1 cellular context compared by ENCODE assay signal in the genomic region with DNA sequence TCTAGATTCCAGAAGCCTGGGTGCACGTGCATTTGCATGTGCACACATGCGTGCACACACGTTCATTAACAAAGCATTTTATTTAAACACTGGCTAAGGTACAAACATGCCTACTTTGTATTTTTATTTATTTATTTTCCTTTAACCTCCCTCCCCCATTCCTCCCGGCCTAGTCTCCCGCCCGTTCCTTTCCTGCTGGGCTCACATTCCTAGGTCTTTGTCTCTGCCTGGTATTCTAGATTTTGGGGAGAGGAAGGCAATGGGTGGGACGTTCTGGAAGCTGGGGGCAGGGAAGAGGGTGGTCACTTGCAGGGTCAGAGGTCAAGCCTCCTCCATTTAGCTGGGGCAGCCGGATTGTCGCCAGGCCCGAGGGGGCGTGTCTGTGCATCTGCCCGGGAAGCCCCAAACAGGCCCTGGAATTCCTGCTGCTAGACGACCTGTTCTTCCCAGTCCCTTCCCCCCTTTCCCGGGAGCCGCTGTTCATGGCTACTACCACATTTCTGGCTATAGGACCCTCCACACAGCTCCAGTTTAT.
TF ChIP-seq lines count a peak whose summit lies in the region.

No MANE protein-coding gene starts in this region.

TF ChIP-seq in HepG2, 621 proteins besides CTCF, POLR2A, EP300 and RAD21 (continued from another document and continues in another):
- TF ChIP-seq GRHL1 (CRISPR knock-in tag; conservative IDR thresholded peaks at IDR 0.05) (no peak), U2AF1 (optimal IDR thresholded peaks at IDR 0.05; ENCODE audit: low read depth, low read length) (no peak), ZNF253 (CRISPR knock-in tag; IDR thresholded peaks at IDR 0.05; ENCODE audit: borderline replicate concordance) (no peak), ZBTB1 (CRISPR knock-in tag; IDR thresholded peaks at IDR 0.05; ENCODE audit: borderline replicate concordance) (no peak), NFE2L1 (CRISPR knock-in tag; IDR thresholded peaks at IDR 0.05; ENCODE audit: borderline replicate concordance) (no peak), TSC22D2 (CRISPR knock-in tag; IDR thresholded peaks at IDR 0.05; ENCODE audit: borderline replicate concordance) (no peak), SP5 (CRISPR knock-in tag; IDR thresholded peaks at IDR 0.05; ENCODE audit: borderline replicate concordance, low read depth) (no peak), ZNF747 (CRISPR knock-in tag; IDR thresholded peaks at IDR 0.05; ENCODE audit: borderline replicate concordance) (no peak), NFYB (CRISPR knock-in tag; IDR thresholded peaks at IDR 0.05) (no peak), SMAD3 (CRISPR knock-in tag; IDR thresholded peaks at IDR 0.05) (no peak), PHF21A (CRISPR knock-in tag; IDR thresholded peaks at IDR 0.05) (no peak), NR2C2 (CRISPR knock-in tag; IDR thresholded peaks at IDR 0.05; ENCODE audit: borderline replicate concordance) (peak; percentile 71; the same call in 1 of the 2 replicates), ZNF547 (CRISPR knock-in tag; IDR thresholded peaks at IDR 0.05) (0 out of 2 replicates have a peak, but pooled peaks have one; percentile 37), ZNF367 (CRISPR knock-in tag; IDR thresholded peaks at IDR 0.05; ENCODE audit: borderline replicate concordance) (no peak), PBX2 (CRISPR knock-in tag; IDR thresholded peaks at IDR 0.05) (no peak), POLR2G (IDR thresholded peaks at IDR 0.05; ENCODE audit: low read depth, low read length) (no peak), ZNF549 (CRISPR knock-in tag; IDR thresholded peaks at IDR 0.05) (no peak), KMT2B (CRISPR knock-in tag; IDR thresholded peaks at IDR 0.05) (no peak), ZNF768 (CRISPR knock-in tag; IDR thresholded peaks at IDR 0.05) (no peak), MLX (CRISPR knock-in tag; IDR thresholded peaks at IDR 0.05) (no peak), ZNF562 (CRISPR knock-in tag; IDR thresholded peaks at IDR 0.05; ENCODE audit: borderline replicate concordance) (no peak), MED13 (CRISPR knock-in tag; IDR thresholded peaks at IDR 0.05) (no peak), TAF1 (CRISPR knock-in tag; IDR thresholded peaks at IDR 0.05) (no peak), AGO2 (optimal IDR thresholded peaks at IDR 0.05; ENCODE audit: low read depth, low read length) (peak; percentile 3), ZNF446 (CRISPR knock-in tag; IDR thresholded peaks at IDR 0.05) (no peak), HOXA5 (CRISPR knock-in tag; IDR thresholded peaks at IDR 0.05) (no peak), ZNF225 (CRISPR knock-in tag; IDR thresholded peaks at IDR 0.05) (no peak), TCF7L2 (IDR thresholded peaks at IDR 0.05; ENCODE audit: low read depth, low read length) (no peak), CENPX (CRISPR knock-in tag; IDR thresholded peaks at IDR 0.05) (no peak), TEAD3 (CRISPR knock-in tag; optimal IDR thresholded peaks at IDR 0.05; ENCODE audit: borderline replicate concordance) (peak; percentile 27), CCDC6 (CRISPR knock-in tag; IDR thresholded peaks at IDR 0.05) (no peak), HMGXB3 (CRISPR knock-in tag; IDR thresholded peaks at IDR 0.05; ENCODE audit: borderline replicate concordance) (no peak), FIP1L1 (IDR thresholded peaks at IDR 0.05; ENCODE audit: borderline replicate concordance, insufficient read depth, low read depth, low read length) (no peak)
- TF ChIP-seq, protein P1, sequence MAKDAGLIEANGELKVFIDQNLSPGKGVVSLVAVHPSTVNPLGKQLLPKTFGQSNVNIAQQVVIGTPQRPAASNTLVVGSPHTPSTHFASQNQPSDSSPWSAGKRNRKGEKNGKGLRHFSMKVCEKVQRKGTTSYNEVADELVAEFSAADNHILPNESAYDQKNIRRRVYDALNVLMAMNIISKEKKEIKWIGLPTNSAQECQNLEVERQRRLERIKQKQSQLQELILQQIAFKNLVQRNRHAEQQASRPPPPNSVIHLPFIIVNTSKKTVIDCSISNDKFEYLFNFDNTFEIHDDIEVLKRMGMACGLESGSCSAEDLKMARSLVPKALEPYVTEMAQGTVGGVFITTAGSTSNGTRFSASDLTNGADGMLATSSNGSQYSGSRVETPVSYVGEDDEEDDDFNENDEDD (CRISPR knock-in tag; IDR thresholded peaks at IDR 0.05; ENCODE audit: borderline replicate concordance) = no peak
- TF ChIP-seq, protein P2, sequence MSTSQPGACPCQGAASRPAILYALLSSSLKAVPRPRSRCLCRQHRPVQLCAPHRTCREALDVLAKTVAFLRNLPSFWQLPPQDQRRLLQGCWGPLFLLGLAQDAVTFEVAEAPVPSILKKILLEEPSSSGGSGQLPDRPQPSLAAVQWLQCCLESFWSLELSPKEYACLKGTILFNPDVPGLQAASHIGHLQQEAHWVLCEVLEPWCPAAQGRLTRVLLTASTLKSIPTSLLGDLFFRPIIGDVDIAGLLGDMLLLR (CRISPR knock-in tag; IDR thresholded peaks at IDR 0.05) = no peak
- TF ChIP-seq, protein P3, sequence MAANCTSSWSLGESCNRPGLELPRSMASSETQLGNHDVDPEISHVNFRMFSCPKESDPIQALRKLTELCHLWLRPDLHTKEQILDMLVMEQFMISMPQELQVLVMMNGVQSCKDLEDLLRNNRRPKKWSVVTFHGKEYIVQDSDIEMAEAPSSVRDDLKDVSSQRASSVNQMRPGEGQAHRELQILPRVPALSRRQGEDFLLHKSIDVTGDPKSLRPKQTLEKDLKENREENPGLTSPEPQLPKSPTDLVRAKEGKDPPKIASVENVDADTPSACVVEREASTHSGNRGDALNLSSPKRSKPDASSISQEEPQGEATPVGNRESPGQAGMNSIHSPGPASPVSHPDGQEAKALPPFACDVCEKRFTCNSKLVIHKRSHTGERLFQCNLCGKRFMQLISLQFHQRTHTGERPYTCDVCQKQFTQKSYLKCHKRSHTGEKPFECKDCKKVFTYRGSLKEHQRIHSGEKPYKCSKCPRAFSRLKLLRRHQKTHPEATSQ (CRISPR knock-in tag; IDR thresholded peaks at IDR 0.05; ENCODE audit: borderline replicate concordance) = no peak
- TF ChIP-seq, protein P4, sequence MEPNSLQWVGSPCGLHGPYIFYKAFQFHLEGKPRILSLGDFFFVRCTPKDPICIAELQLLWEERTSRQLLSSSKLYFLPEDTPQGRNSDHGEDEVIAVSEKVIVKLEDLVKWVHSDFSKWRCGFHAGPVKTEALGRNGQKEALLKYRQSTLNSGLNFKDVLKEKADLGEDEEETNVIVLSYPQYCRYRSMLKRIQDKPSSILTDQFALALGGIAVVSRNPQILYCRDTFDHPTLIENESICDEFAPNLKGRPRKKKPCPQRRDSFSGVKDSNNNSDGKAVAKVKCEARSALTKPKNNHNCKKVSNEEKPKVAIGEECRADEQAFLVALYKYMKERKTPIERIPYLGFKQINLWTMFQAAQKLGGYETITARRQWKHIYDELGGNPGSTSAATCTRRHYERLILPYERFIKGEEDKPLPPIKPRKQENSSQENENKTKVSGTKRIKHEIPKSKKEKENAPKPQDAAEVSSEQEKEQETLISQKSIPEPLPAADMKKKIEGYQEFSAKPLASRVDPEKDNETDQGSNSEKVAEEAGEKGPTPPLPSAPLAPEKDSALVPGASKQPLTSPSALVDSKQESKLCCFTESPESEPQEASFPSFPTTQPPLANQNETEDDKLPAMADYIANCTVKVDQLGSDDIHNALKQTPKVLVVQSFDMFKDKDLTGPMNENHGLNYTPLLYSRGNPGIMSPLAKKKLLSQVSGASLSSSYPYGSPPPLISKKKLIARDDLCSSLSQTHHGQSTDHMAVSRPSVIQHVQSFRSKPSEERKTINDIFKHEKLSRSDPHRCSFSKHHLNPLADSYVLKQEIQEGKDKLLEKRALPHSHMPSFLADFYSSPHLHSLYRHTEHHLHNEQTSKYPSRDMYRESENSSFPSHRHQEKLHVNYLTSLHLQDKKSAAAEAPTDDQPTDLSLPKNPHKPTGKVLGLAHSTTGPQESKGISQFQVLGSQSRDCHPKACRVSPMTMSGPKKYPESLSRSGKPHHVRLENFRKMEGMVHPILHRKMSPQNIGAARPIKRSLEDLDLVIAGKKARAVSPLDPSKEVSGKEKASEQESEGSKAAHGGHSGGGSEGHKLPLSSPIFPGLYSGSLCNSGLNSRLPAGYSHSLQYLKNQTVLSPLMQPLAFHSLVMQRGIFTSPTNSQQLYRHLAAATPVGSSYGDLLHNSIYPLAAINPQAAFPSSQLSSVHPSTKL (CRISPR knock-in tag; IDR thresholded peaks at IDR 0.05) = no peak
- TF ChIP-seq, protein P5, sequence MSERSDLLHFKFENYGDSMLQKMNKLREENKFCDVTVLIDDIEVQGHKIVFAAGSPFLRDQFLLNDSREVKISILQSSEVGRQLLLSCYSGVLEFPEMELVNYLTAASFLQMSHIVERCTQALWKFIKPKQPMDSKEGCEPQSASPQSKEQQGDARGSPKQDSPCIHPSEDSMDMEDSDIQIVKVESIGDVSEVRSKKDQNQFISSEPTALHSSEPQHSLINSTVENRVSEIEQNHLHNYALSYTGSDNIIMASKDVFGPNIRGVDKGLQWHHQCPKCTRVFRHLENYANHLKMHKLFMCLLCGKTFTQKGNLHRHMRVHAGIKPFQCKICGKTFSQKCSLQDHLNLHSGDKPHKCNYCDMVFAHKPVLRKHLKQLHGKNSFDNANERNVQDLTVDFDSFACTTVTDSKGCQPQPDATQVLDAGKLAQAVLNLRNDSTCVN (CRISPR knock-in tag; IDR thresholded peaks at IDR 0.05; ENCODE audit: borderline replicate concordance) = no peak
- TF ChIP-seq, protein P6, sequence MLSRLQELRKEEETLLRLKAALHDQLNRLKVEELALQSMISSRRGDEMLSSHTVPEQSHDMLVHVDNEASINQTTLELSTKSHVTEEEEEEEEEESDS (CRISPR knock-in tag; IDR thresholded peaks at IDR 0.05; ENCODE audit: borderline replicate concordance) = no peak
- TF ChIP-seq, protein P7, sequence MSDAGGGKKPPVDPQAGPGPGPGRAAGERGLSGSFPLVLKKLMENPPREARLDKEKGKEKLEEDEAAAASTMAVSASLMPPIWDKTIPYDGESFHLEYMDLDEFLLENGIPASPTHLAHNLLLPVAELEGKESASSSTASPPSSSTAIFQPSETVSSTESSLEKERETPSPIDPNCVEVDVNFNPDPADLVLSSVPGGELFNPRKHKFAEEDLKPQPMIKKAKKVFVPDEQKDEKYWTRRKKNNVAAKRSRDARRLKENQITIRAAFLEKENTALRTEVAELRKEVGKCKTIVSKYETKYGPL (CRISPR knock-in tag; IDR thresholded peaks at IDR 0.05) = no peak
